2 cellular contexts compared by ENCODE assay signal in the genomic region with DNA sequence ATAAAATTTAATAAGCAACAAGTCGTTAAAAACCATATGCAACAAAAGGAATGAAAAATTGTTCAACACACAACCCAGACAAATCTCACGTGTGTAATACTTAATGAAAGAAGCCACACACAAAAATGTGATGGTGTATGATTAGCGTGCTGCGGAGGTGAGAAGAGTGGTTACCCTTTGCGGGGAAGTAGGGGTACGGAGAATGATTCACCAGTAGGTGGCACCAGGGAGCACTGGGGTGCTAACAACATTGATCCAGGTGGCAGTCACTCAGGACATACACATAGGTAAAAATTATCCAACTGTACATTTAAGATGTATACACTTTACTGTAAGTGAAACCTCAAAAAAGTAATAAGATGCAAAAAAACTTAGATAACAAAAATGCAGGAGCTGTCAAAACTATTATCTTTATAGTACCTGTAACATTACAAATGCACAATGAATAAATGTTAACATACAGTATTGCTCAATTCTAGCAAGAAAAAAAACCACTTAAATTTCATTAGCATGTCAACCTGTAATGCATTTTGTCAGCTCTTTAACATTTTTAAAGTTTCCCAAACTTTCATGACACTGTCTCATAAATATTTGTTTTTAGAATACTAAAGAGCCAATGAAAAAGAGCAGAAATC.
A peak's percentile ranks its signal among the peaks of the same experiment; 100 is the strongest.
TF ChIP-seq lines count a peak whose summit lies in the region.

No MANE protein-coding gene starts in this region.

TF ChIP-seq in A549, 52 proteins besides CTCF, POLR2A, EP300 and RAD21:
- TF ChIP-seq CHD2 (IDR thresholded peaks at IDR 0.05; ENCODE audit: low read length, partially characterized antibody) (no peak), RNF2 (IDR thresholded peaks at IDR 0.05; ENCODE audit: borderline replicate concordance, low read depth) (no peak), SMC3 (IDR thresholded peaks at IDR 0.05) (peak; percentile 85), BHLHE40 (IDR thresholded peaks at IDR 0.05; ENCODE audit: low read depth, low read length) (no peak), SREBF2 (IDR thresholded peaks at IDR 0.05) (no peak)
TF ChIP-seq in A549: peak in this region for 1.

TF ChIP-seq in H1, 55 proteins besides CTCF, POLR2A, EP300 and RAD21:
- TF ChIP-seq RXRA (IDR thresholded peaks at IDR 0.05; ENCODE audit: insufficient read depth, low read depth, low read length) (no peak), TAF7 (optimal IDR thresholded peaks at IDR 0.05; ENCODE audit: borderline replicate concordance, low read depth, low read length) (no peak), RFX5 (IDR thresholded peaks at IDR 0.05; ENCODE audit: borderline replicate concordance, low read depth, low read length) (no peak), CHD2 (IDR thresholded peaks at IDR 0.05; ENCODE audit: low read length) (no peak)
- TF ChIP-seq, protein P1, sequence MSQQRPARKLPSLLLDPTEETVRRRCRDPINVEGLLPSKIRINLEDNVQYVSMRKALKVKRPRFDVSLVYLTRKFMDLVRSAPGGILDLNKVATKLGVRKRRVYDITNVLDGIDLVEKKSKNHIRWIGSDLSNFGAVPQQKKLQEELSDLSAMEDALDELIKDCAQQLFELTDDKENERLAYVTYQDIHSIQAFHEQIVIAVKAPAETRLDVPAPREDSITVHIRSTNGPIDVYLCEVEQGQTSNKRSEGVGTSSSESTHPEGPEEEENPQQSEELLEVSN (IDR thresholded peaks at IDR 0.05) = no peak
